Comparison of ENCODE assay signal across 1 cellular context in genomic region chr2:45889053-45889452, GRCh38.
TF ChIP-seq lines count a peak whose summit lies in the region.

No MANE protein-coding gene starts in this region.

TF ChIP-seq in SK-N-SH, 30 proteins besides CTCF, POLR2A, EP300 and RAD21 (continued from another document):
- no peak for TF ChIP-seq IRF3 (IDR thresholded peaks at IDR 0.05; ENCODE audit: low read depth, low read length)
- no peak for TF ChIP-seq FOXJ3 (CRISPR knock-in tag; IDR thresholded peaks at IDR 0.05)
- TF ChIP-seq CHD2 (IDR thresholded peaks at IDR 0.05; ENCODE audit: low read length, partially characterized antibody): no peak
- no peak for TF ChIP-seq ZBTB33 (IDR thresholded peaks at IDR 0.05; ENCODE audit: borderline replicate concordance, low read depth)
- no peak for TF ChIP-seq GATA2 (CRISPR knock-in tag; IDR thresholded peaks at IDR 0.05)
- TF ChIP-seq TEAD4 (IDR thresholded peaks at IDR 0.05; ENCODE audit: borderline replicate concordance, insufficient read depth): no peak
- TF ChIP-seq FOSL2 (IDR thresholded peaks at IDR 0.05; ENCODE audit: borderline replicate concordance, low read depth): no peak
TF ChIP-seq in SK-N-SH: peak in this region for 0.
